Comparison of ENCODE assay signal across 10 cellular contexts in the genomic region with DNA sequence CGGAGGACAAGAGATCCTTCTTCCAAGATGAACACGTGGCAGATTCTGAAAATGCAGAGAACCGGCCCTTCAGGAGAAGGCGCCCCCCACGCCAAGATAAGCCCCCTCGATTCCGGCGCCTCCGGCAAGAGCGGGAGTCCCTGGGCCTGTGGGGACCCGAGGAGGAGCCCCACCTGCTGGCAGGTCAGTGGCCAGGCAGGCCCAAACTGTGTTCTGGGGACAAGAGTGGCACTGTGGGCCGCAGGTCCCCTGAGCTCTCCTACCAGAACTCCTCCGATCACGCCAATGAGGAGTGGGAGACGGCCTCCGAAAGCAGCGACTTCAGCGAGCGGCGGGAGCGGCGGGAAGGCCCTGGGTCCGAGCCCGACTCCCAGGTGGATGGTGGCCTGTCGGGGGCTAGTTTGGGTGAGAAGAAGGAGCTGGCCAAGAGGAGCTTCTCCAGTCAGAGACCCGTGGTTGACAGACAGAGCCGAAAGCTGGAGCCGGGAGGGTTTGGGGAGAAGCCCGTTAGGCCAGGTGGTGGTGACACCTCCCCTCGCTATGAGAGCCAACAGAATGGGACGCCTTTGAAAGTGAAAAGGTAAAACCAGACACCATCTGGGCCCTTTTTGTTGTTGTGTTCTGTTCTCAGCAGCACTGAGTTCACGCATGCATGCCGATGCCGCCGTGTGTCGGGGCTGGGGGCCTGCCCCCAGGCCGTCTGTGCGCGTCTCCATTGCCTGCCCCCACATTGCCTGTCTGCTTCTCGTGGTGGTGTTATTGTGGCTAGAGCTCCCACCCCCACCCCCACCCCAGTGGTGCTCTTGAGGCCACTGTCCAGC. TPM values are rescaled to one million over a fixed set of nuclear protein-coding genes. Genes with fewer than 3 reads are reported as not detected.
A peak's percentile ranks its signal among the peaks of the same experiment; 100 is the strongest.
DNase-seq lines count a peak whose midpoint lies in the region; ATAC-seq and TF ChIP-seq lines count a peak whose summit lies in the region.
"Had no signal": no experiment of that assay in that cellular context is flagged by ENCODE, and none has a peak within 500 bp of the region (broad histone marks: within the 10 kb centered on the region; RNA-seq: fewer than 3 reads in every experiment).

No MANE protein-coding gene starts in this region.

- H3K36me3 ChIP-seq in H7 (replicated peaks; ENCODE audit: control insufficient read depth, insufficient read depth, low read length) (peaks cover 68% of the 10 kb centered on the region), stomach (peaks cover 90 to 100% (median 98%) of the 10 kb centered on the region in 4 donors)

- no peak overlapping the region for H3K27ac ChIP-seq in stomach
- H3K27ac ChIP-seq: SK-N-MC had no signal

- 85 to 91% (median 89%) methylated on average over 36 to 40 of the region's 40 CpGs for WGBS in stomach, 5 donors

- TF ChIP-seq POLR2A in stomach (IDR thresholded peaks at IDR 0.05) = no peak

- no peaks in the 10 kb centered on the region for H3K9me3 ChIP-seq in stomach

- no peaks in the 10 kb centered on the region for H3K4me1 ChIP-seq in stomach

- intact Hi-C loops in left cardiac atrium (cut with DNase I) = loop anchor here in 1 of 2 donors (5.0 to 10.0 kb wide), 2 partner anchors 81 to 109 kb away; a partner anchor contains a TSS
- intact Hi-C loops in stomach (cut with DNase I; ENCODE audit: low total_unique reads) = no loop called here

- DNase-seq in H7 (peak; percentile 83), left cardiac atrium (no peak), stomach (no peak), A172 (ENCODE audit: low spot score) (no peak), 8988T (no peak)
- DNase-seq: NCI-H1105 treated with DMSO at 0.1 percent for 48 hours had no signal

- no peak overlapping the region for H3K4me3 ChIP-seq in H7 (ENCODE audit: insufficient read depth, low read depth, low read length)
- no peak overlapping the region for H3K4me3 ChIP-seq in WI38 (ENCODE audit: low read depth, low read length)
- H3K4me3 ChIP-seq in stomach = no peak overlapping the region
- H3K4me3 ChIP-seq: SK-N-MC had no signal

- H3K27me3 ChIP-seq in H7 (ENCODE audit: control insufficient read depth, insufficient read depth, low read length) (no peaks in the 10 kb centered on the region), stomach (no peaks in the 10 kb centered on the region)

- TF ChIP-seq EP300 in stomach (IDR thresholded peaks at IDR 0.05) = no peak

- ATAC-seq in left cardiac atrium (peak; percentile 39 to 40), GM18858 (IDR thresholded peaks at IDR 0.05; ENCODE audit: unreplicated experiment) (no peak), GM21528 (IDR thresholded peaks at IDR 0.05; ENCODE audit: low FRiP score, unreplicated experiment) (no peak)

- TF ChIP-seq CTCF in WI38 (IDR thresholded peaks at IDR 0.05; ENCODE audit: low read depth, low read length) (peak; percentile 33; the same call in 1 of the 2 replicates), stomach (IDR thresholded peaks at IDR 0.05) (peak in 5 of 7 experiments; percentile 17 to 42 (median 22))

RNA-seq across cellular contexts. Expression of a gene that starts 26.6 kb away (rescaled TPM):
- total RNA-seq in H7 (2014; rRNA removed; shearing (Covaris generic)) = 21.1 and 24.0 TPM in 2 replicates
- 10 to 100 TPM; 19.1 to 20.7 TPM for total RNA-seq in left cardiac atrium
- 10 to 100 TPM in 3 of 5 donors, 1 to 10 TPM in 2; 3.5 to 59.7 (median 15.4) TPM for total RNA-seq in stomach
- 10 to 100 TPM in 2 of 3 donors, 1 to 10 TPM in 1; 8.7 to 20.3 (median 18.0) TPM for polyA plus RNA-seq in stomach
- total RNA-seq in A172 (2014; rRNA removed; shearing (Covaris generic)) = 22.0 and 26.4 TPM in 2 replicates

RNA-seq across cellular contexts. Expression of a gene that starts 54.9 kb away (rescaled TPM):
- 31.2 and 33.2 TPM in 2 replicates for total RNA-seq in H7 (2014; rRNA removed; shearing (Covaris generic))
- total RNA-seq in left cardiac atrium (10 to 100 TPM; 23.3 to 23.7 TPM), stomach (100 to 1,000 TPM in 1 of 5 donors, 10 to 100 TPM in 3, 1 to 10 TPM in 1; 9.9 to 143 (median 37.9) TPM)
- polyA plus RNA-seq in stomach = 10 to 100 TPM; 23.2 to 34.1 (median 29.2) TPM
- total RNA-seq in A172 (2014; rRNA removed; shearing (Covaris generic)) = 11.2 and 15.9 TPM in 2 replicates

Comparison
In these comparisons a context has a peak if more than half of its experiments do, and no peak if none do; other contexts are left out.
1. ATAC-seq: peak in left cardiac atrium (2 of 2); none in GM18858 (single experiment) and GM21528 (single experiment).